In the genomic region with DNA sequence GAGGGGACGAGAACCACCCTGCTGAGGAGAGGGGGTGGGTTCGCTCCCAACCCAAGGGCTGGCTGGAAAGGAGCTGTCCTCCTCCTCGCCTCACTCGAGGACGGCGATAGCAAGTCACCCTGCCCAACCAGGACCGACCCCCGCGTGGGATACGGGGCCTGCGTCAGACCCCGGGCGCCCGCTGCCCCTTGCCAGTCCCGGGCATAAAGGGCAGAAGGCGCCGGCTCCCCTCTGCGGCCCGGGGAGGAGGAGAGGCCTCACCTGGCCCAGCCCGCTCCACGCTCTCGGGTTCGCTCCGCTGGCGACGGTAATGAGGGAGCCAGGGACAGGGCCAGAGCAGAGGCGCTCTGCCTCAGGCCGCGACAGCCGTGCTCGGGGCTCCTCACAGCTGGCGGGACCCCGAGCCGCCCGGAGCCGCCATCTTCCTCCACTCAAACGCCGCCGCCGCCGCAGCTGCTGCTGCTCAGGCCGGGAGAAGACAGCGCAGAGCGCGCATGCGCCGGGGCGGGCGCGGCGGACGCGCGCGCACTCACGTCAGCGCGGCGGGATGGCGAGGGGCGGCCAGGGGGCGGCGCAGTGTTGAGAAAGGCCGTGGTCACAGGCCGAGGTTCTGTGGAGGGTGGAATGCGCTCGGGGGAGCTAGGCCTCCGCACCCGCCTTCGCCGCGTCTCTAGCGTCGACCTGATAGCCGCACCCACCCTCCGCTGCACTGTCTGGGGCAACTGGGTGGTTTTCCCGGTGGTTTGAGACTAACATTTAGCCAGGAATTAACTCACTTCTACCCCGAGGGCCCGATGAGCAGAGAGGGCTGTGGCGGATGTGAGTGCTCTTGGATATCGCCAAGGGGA, we compare ENCODE assay signal across 1 cellular context.
TF ChIP-seq lines count a peak whose summit lies in the region.

Gene FBXO42 (minus strand): TSS at position 487 of the 848 bp plus-strand sequence. CDS start 37,062 bp downstream, outside the sequence.

TF ChIP-seq in K562, 482 proteins besides CTCF, POLR2A, EP300 and RAD21 (continues in another document):
- TF ChIP-seq ZBTB40 (IDR thresholded peaks at IDR 0.05) (no peak), ZBTB40 (CRISPR knock-in tag; IDR thresholded peaks at IDR 0.05) (peak; percentile 26; the same call in 1 of the 2 replicates), ZNF696 (CRISPR knock-in tag; conservative IDR thresholded peaks at IDR 0.05) (no peak), ZNF551 (CRISPR knock-in tag; IDR thresholded peaks at IDR 0.05) (no peak), SNIP1 (IDR thresholded peaks at IDR 0.05; ENCODE audit: low read depth) (no peak), ATF4 (CRISPR knock-in tag; IDR thresholded peaks at IDR 0.05) (no peak), ZNF384 (IDR thresholded peaks at IDR 0.05; ENCODE audit: low read depth, low read length) (peak; percentile 29; the same call in 1 of the 2 replicates), PHF8 (IDR thresholded peaks at IDR 0.05; ENCODE audit: borderline replicate concordance, low read length) (peak; percentile 98), ZNF134 (CRISPR knock-in tag; conservative IDR thresholded peaks at IDR 0.05) (no peak; the same call in 1 of the 2 replicates), CHD2 (IDR thresholded peaks at IDR 0.05; ENCODE audit: low read depth, low read length) (no peak), IRF2 (CRISPR knock-in tag; IDR thresholded peaks at IDR 0.05) (no peak), HMG20A (CRISPR knock-in tag; conservative IDR thresholded peaks at IDR 0.05) (no peak), ESRRA (IDR thresholded peaks at IDR 0.05; ENCODE audit: borderline replicate concordance, low read depth) (peak; percentile 80; the same call in 1 of the 2 replicates), ZNF77 (CRISPR knock-in tag; IDR thresholded peaks at IDR 0.05) (no peak), RCOR1 (IDR thresholded peaks at IDR 0.05; ENCODE audit: borderline replicate concordance in 1 of 2, low read depth in 2 of 2, low read length in 2 of 2) (peak in 1 of 2 experiments; percentile 48; a peak in 3 of 4 replicates), HNRNPH1 (optimal IDR thresholded peaks at IDR 0.05; ENCODE audit: low read depth, low read length) (no peak), SAFB2 (IDR thresholded peaks at IDR 0.05; ENCODE audit: borderline replicate concordance, low read depth, low read length, severe bottlenecking) (no peak), RBBP5 (IDR thresholded peaks at IDR 0.05; ENCODE audit: borderline replicate concordance, insufficient read depth, low read length, poor library complexity, severe bottlenecking) (peak; percentile 98), ZNF124 (CRISPR knock-in tag; IDR thresholded peaks at IDR 0.05) (no peak), ZFP36 (IDR thresholded peaks at IDR 0.05; ENCODE audit: low read depth, low read length, partially characterized antibody) (no peak), ZNF75A (CRISPR knock-in tag; IDR thresholded peaks at IDR 0.05) (peak; percentile 41; the same call in 1 of the 2 replicates), POLR2AphosphoS2 (IDR thresholded peaks at IDR 0.05; ENCODE audit: low read length) (peak; percentile 50; the same call in 1 of the 2 replicates), TAF1 (IDR thresholded peaks at IDR 0.05; ENCODE audit: control insufficient read depth, extremely low read depth, insufficient read depth, low read length, severe bottlenecking) (peak; percentile 94), TAF15 (IDR thresholded peaks at IDR 0.05; ENCODE audit: low read depth, low read length) (no peak), KAT8 (IDR thresholded peaks at IDR 0.05; ENCODE audit: low read depth) (no peak), HMGN3 (IDR thresholded peaks at IDR 0.05; ENCODE audit: borderline replicate concordance, extremely low read depth, insufficient read length, low read depth, low read length) (peak; percentile 88), ZKSCAN1 (IDR thresholded peaks at IDR 0.05; ENCODE audit: low read depth, low read length) (peak; percentile 62; the same call in 1 of the 2 replicates), GABPB2 (CRISPR knock-in tag; conservative IDR thresholded peaks at IDR 0.05) (no peak; the same call in 1 of the 2 replicates), ZNF165 (CRISPR knock-in tag; IDR thresholded peaks at IDR 0.05; ENCODE audit: borderline replicate concordance) (peak; percentile 50; the same call in 1 of the 2 replicates), RHOXF2B (CRISPR knock-in tag; conservative IDR thresholded peaks at IDR 0.05) (no peak), TRIM28 (IDR thresholded peaks at IDR 0.05) (0 out of 2 replicates have a peak, but pooled peaks have one; percentile 15), XRCC3 (IDR thresholded peaks at IDR 0.05) (no peak)
- TF ChIP-seq, protein P1, sequence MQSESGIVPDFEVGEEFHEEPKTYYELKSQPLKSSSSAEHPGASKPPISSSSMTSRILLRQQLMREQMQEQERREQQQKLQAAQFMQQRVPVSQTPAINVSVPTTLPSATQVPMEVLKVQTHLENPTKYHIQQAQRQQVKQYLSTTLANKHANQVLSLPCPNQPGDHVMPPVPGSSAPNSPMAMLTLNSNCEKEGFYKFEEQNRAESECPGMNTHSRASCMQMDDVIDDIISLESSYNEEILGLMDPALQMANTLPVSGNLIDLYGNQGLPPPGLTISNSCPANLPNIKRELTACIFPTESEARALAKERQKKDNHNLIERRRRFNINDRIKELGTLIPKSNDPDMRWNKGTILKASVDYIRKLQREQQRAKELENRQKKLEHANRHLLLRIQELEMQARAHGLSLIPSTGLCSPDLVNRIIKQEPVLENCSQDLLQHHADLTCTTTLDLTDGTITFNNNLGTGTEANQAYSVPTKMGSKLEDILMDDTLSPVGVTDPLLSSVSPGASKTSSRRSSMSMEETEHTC (IDR thresholded peaks at IDR 0.05) = no peak
- TF ChIP-seq, protein P2, sequence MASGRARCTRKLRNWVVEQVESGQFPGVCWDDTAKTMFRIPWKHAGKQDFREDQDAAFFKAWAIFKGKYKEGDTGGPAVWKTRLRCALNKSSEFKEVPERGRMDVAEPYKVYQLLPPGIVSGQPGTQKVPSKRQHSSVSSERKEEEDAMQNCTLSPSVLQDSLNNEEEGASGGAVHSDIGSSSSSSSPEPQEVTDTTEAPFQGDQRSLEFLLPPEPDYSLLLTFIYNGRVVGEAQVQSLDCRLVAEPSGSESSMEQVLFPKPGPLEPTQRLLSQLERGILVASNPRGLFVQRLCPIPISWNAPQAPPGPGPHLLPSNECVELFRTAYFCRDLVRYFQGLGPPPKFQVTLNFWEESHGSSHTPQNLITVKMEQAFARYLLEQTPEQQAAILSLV (tag; IDR thresholded peaks at IDR 0.05) = no peak
- TF ChIP-seq, protein P3, sequence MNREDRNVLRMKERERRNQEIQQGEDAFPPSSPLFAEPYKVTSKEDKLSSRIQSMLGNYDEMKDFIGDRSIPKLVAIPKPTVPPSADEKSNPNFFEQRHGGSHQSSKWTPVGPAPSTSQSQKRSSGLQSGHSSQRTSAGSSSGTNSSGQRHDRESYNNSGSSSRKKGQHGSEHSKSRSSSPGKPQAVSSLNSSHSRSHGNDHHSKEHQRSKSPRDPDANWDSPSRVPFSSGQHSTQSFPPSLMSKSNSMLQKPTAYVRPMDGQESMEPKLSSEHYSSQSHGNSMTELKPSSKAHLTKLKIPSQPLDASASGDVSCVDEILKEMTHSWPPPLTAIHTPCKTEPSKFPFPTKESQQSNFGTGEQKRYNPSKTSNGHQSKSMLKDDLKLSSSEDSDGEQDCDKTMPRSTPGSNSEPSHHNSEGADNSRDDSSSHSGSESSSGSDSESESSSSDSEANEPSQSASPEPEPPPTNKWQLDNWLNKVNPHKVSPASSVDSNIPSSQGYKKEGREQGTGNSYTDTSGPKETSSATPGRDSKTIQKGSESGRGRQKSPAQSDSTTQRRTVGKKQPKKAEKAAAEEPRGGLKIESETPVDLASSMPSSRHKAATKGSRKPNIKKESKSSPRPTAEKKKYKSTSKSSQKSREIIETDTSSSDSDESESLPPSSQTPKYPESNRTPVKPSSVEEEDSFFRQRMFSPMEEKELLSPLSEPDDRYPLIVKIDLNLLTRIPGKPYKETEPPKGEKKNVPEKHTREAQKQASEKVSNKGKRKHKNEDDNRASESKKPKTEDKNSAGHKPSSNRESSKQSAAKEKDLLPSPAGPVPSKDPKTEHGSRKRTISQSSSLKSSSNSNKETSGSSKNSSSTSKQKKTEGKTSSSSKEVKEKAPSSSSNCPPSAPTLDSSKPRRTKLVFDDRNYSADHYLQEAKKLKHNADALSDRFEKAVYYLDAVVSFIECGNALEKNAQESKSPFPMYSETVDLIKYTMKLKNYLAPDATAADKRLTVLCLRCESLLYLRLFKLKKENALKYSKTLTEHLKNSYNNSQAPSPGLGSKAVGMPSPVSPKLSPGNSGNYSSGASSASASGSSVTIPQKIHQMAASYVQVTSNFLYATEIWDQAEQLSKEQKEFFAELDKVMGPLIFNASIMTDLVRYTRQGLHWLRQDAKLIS (CRISPR knock-in tag; IDR thresholded peaks at IDR 0.05) = peak; percentile 71; the same call in 1 of the 2 replicates
- TF ChIP-seq, protein P4, sequence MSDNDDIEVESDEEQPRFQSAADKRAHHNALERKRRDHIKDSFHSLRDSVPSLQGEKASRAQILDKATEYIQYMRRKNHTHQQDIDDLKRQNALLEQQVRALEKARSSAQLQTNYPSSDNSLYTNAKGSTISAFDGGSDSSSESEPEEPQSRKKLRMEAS (CRISPR knock-in tag; IDR thresholded peaks at IDR 0.05) = peak; percentile 59
- TF ChIP-seq, protein P5, sequence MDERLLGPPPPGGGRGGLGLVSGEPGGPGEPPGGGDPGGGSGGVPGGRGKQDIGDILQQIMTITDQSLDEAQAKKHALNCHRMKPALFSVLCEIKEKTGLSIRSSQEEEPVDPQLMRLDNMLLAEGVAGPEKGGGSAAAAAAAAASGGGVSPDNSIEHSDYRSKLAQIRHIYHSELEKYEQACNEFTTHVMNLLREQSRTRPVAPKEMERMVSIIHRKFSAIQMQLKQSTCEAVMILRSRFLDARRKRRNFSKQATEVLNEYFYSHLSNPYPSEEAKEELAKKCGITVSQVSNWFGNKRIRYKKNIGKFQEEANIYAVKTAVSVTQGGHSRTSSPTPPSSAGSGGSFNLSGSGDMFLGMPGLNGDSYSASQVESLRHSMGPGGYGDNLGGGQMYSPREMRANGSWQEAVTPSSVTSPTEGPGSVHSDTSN (CRISPR knock-in tag; IDR thresholded peaks at IDR 0.05; ENCODE audit: low read depth) = no peak
- TF ChIP-seq, protein P5 (tag; conservative IDR thresholded peaks at IDR 0.05; ENCODE audit: low read depth) = no peak
